8 cellular contexts compared by ENCODE assay signal in the genomic region with DNA sequence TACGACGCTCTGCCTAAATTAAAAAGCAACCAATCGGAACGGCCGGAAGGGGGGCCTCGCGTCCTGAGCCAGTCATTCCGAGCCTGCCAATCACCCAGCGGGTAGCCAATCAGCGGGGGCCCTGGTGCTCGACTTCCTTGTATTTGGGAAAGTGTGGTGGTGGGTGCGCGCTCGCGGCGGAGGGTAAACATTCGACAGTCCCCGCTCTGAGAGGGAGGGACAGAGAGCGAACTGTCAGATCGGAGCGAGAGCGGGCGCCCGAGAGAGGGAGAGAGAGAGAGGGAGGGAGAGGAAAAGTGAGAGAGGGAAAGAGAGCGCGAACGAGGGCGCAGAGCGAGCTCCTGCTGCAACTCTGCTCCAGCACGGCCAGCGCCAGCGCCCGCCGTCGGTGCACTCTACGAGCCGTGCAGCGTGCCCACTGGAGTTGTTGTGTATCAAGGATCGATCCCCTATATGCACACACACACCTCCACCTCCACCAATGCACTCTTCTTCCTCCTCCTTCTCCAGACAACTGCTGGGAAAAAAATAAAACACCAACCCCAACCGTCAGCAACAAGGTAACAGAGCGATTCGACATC. TPM values are rescaled to one million over a fixed set of nuclear protein-coding genes. Genes with fewer than 3 reads are reported as not detected.
DNase-seq lines count a peak whose midpoint lies in the region; ATAC-seq and TF ChIP-seq lines count a peak whose summit lies in the region.

A gene (plus strand): TSS at position 190 of the 581 bp plus-strand sequence. CDS start 1,396 bp downstream, outside the sequence.

- no peak for TF ChIP-seq CTCF in SK-N-SH (IDR thresholded peaks at IDR 0.05)

- no peak for TF ChIP-seq EP300 in SK-N-SH (IDR thresholded peaks at IDR 0.05; ENCODE audit: borderline replicate concordance in 1 of 2, low read depth in 1 of 2, low read length in 1 of 2)

- H3K9me3 ChIP-seq in SK-N-SH = no peaks in the 10 kb centered on the region
- H3K9me3 ChIP-seq in ectodermal cell (ENCODE audit: control insufficient read depth, low read length) = no peaks in the 10 kb centered on the region
- no peaks in the 10 kb centered on the region for H3K9me3 ChIP-seq in mesodermal cell (ENCODE audit: control insufficient read depth, low read length)

- H4K20me1 ChIP-seq in SK-N-SH (ENCODE audit: insufficient read depth) = no peaks in the 10 kb centered on the region

- H3K36me3 ChIP-seq in SK-N-SH (replicated peaks in 1 of 2; ENCODE audit: control insufficient read depth in 1 of 2, insufficient read depth in 2 of 2, low read length in 1 of 2) (no peaks in the 10 kb centered on the region), ectodermal cell (ENCODE audit: control insufficient read depth, insufficient read depth, low read length) (no peaks in the 10 kb centered on the region), mesodermal cell (ENCODE audit: control insufficient read depth, insufficient read depth, low read length) (no peaks in the 10 kb centered on the region)

- no peaks in the 10 kb centered on the region for H3K9me2 ChIP-seq in SK-N-SH

- H3K4me3 ChIP-seq in SK-N-SH (ENCODE audit: low read depth in 2 of 2, low read length in 1 of 2) (peak within 1 kb of the TSS; percentile 34 to 36), ectodermal cell (ENCODE audit: insufficient read depth, low read depth, low read length) (peak within 1 kb of the TSS; percentile 55), mesodermal cell (ENCODE audit: extremely low read depth, insufficient read depth, low read length, poor library complexity, severe bottlenecking) (peak within 1 kb of the TSS; percentile 34)

- DNase-seq in CD1c-positive myeloid dendritic cell (ENCODE audit: extremely low spot score) (peak; percentile 67), SK-N-SH (peak; percentile 93), stromal cell of bone marrow (ENCODE audit: low read depth) (peak; percentile 25)

- H3K79me2 ChIP-seq in SK-N-SH (ENCODE audit: insufficient read depth) = no peaks in the 10 kb centered on the region

- H3K27ac ChIP-seq in SK-N-SH (ENCODE audit: low read depth in 2 of 2, low read length in 1 of 2) (no peak within 1 kb of the TSS), ectodermal cell (ENCODE audit: insufficient read depth, low read depth, low read length, poor library complexity, severe bottlenecking) (peak within 1 kb of the TSS; percentile 86), mesodermal cell (ENCODE audit: low read depth, low read length, severe bottlenecking) (peak within 1 kb of the TSS; percentile 66)

- TF ChIP-seq RAD21 in SK-N-SH (IDR thresholded peaks at IDR 0.05; ENCODE audit: low read length) = no peak

- CTCF ChIA-PET in SK-N-SH (lab: Yijun Ruan, JAX) = interaction anchor here (0.6 to 2.0 kb wide), 3 partner anchors 9 to 895 kb away, joined by 3 to 5 read pairs (median 3); no protein-coding TSS in a partner anchor

- H3K9ac ChIP-seq in SK-N-SH = no peak within 1 kb of the TSS

- no peaks in the 10 kb centered on the region for H3F3A ChIP-seq in SK-N-SH (replicated peaks; ENCODE audit: insufficient read depth)

- peaks cover 65% of the 10 kb centered on the region for H3K27me3 ChIP-seq in SK-N-SH (ENCODE audit: insufficient read depth)
- peaks cover 94% of the 10 kb centered on the region for H3K27me3 ChIP-seq in ectodermal cell (ENCODE audit: control insufficient read depth, insufficient read depth, low read length, poor library complexity, severe bottlenecking)

- H3K4me1 ChIP-seq in SK-N-SH (ENCODE audit: control insufficient read depth in 1 of 2, insufficient read depth in 2 of 2, low read depth in 1 of 2, low read length in 1 of 2) (peaks cover 0 to 4% of the 10 kb centered on the region in 2 experiments; a peak in 1 of 4 replicates), ectodermal cell (ENCODE audit: control insufficient read depth, insufficient read depth, low read length) (peaks cover 26% of the 10 kb centered on the region), mesodermal cell (ENCODE audit: control insufficient read depth, insufficient read depth, low read length, poor library complexity, severe bottlenecking) (peaks cover 8% of the 10 kb centered on the region)

- 0 out of 2 replicates have a peak within 1 kb of the TSS, but pooled peaks have one; percentile 46 for H2AFZ ChIP-seq in SK-N-SH (ENCODE audit: low read depth)

- peak; percentile 41 for ATAC-seq in HG02759 (IDR thresholded peaks at IDR 0.05; ENCODE audit: unreplicated experiment)
- no peak for ATAC-seq in GM19023 (IDR thresholded peaks at IDR 0.05; ENCODE audit: unreplicated experiment)
- no peak for ATAC-seq in GM19463 (IDR thresholded peaks at IDR 0.05; ENCODE audit: unreplicated experiment)

- 5% methylated on average over 39 of the region's 42 CpGs for WGBS in SK-N-SH (ENCODE audit: low lambda C conversion rate)
- WGBS in ectodermal cell, 2 experiments = 0% methylated on average over 42 of the region's 42 CpGs
- 1% methylated on average over 27 to 35 of the region's 42 CpGs for whole genome bisulfite sequencing in mesodermal cell (ENCODE audit: insufficient coverage in 2 of 2), 2 experiments

- H3K4me2 ChIP-seq in SK-N-SH = peak within 1 kb of the TSS; percentile 76

- POLR2A ChIA-PET in SK-N-SH (lab: Yijun Ruan, JAX) = no interaction called here

TF ChIP-seq in SK-N-SH, 30 proteins besides CTCF, POLR2A, EP300 and RAD21:
- TF ChIP-seq, protein P1, sequence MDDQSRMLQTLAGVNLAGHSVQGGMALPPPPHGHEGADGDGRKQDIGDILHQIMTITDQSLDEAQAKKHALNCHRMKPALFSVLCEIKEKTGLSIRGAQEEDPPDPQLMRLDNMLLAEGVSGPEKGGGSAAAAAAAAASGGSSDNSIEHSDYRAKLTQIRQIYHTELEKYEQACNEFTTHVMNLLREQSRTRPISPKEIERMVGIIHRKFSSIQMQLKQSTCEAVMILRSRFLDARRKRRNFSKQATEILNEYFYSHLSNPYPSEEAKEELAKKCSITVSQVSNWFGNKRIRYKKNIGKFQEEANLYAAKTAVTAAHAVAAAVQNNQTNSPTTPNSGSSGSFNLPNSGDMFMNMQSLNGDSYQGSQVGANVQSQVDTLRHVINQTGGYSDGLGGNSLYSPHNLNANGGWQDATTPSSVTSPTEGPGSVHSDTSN (IDR thresholded peaks at IDR 0.05) = peak; percentile 97
- TF ChIP-seq GABPA (IDR thresholded peaks at IDR 0.05; ENCODE audit: low read depth) = 0 out of 2 replicates have a peak, but pooled peaks have one; percentile 19
- no peak for TF ChIP-seq RFX5 (IDR thresholded peaks at IDR 0.05; ENCODE audit: low read length)
- TF ChIP-seq ELF1 (IDR thresholded peaks at IDR 0.05) = 0 out of 2 replicates have a peak, but pooled peaks have one; percentile 63

RNA-seq across cellular contexts. Expression of the gene that starts here (rescaled TPM):
- not detected in 2 replicates for polyA plus RNA-seq in SK-N-SH (2012; rRNA removed)
- polyA plus RNA-seq in SK-N-SH (2012; cell fraction: cytosol; rRNA removed) = 0.01 TPM in 1 of 2 replicates, not detected in the other
- not detected in 2 replicates for polyA plus RNA-seq in SK-N-SH (2012; cell fraction: nucleus; rRNA removed)
- polyA plus RNA-seq in ectodermal cell (2013, experiment 1 of 4) = 1.7 TPM
- polyA plus RNA-seq in ectodermal cell (2013, experiment 2 of 4) = 1.3 TPM
- polyA plus RNA-seq in ectodermal cell (2013, experiment 3 of 4) = 2.8 TPM
- 3.7 TPM for polyA plus RNA-seq in ectodermal cell (2013, experiment 4 of 4)
- 3.4 TPM for polyA plus RNA-seq in mesodermal cell (2013, experiment 1 of 2)
- 2.5 TPM for polyA plus RNA-seq in mesodermal cell (2013, experiment 2 of 2)

Comparison
In these comparisons a context has a peak if more than half of its experiments do, and no peak if none do; other contexts are left out.
1. Peak in DNase-seq, H3K4me3 ChIP-seq and H3K4me2 ChIP-seq in SK-N-SH; RNA of the gene not detected or under 1 TPM.
2. DNase-seq: peak in every context shown above with its lines; median percentile 93 in SK-N-SH; 67 in CD1c-positive myeloid dendritic cell; 25 in stromal cell of bone marrow.
3. H3K27ac ChIP-seq: peak in ectodermal cell (single experiment) and mesodermal cell (single experiment); none in SK-N-SH (0 of 2).
4. Peak in every context shown above with its lines, with median percentiles within 50 percentile points of each other: H3K4me3 ChIP-seq.